9 cellular contexts compared by ENCODE assay signal in genomic region chr13:100589178-100589725, GRCh38. TPM values are rescaled to one million over a fixed set of nuclear protein-coding genes. Genes with fewer than 3 reads are reported as not detected.
DNase-seq lines count a peak whose midpoint lies in the region; ATAC-seq, FAIRE-seq and TF ChIP-seq lines count a peak whose summit lies in the region.
"Had no signal": no experiment of that assay in that cellular context is flagged by ENCODE, and none has a peak within 500 bp of the region (broad histone marks: within the 10 kb centered on the region; RNA-seq: fewer than 3 reads in every experiment).

No MANE protein-coding gene starts in this region.

- 54% methylated on average over 6 of the region's 6 CpGs for WGBS in right cardiac atrium

- no peaks in the 10 kb centered on the region for H3K27me3 Mint-ChIP-seq in activated CD8-positive, alpha-beta T cell treated with anti-CD3 and anti-CD28 coated beads for 36 hours
- no peaks in the 10 kb centered on the region for H3K27me3 Mint-ChIP-seq in memory B cell

- H3K9ac ChIP-seq in kidney (ENCODE audit: low read length in 2 of 2) = no peak overlapping the region

- no peak for DNase-seq in right cardiac atrium
- no peak for DNase-seq in left cardiac atrium
- DNase-seq in activated CD8-positive, alpha-beta T cell treated with anti-CD3 and anti-CD28 coated beads for 36 hours = no peak
- no peak for DNase-seq in memory B cell (ENCODE audit: low spot score in 2 of 2)
- DNase-seq in kidney = no peak
- DNase-seq in retina = no peak
- no peak for DNase-seq in cerebellar cortex (ENCODE audit: low spot score)
- DNase-seq in globus pallidus (ENCODE audit: low spot score) = no peak
- DNase-seq: NCI-H1105 treated with DMSO at 0.1 percent for 48 hours had no signal

- H3K4me3 ChIP-seq in right cardiac atrium (ENCODE audit: low read length) (no peak overlapping the region), kidney (ENCODE audit: low read length in 2 of 2) (peak overlapping the region in 1 of 2 donors; percentile 36)

- H3K27ac Mint-ChIP-seq in activated CD8-positive, alpha-beta T cell treated with anti-CD3 and anti-CD28 coated beads for 36 hours = peak overlapping the region; percentile 88
- peak overlapping the region; percentile 83 for H3K27ac Mint-ChIP-seq in memory B cell

- CTCF ChIA-PET in activated CD8-positive, alpha-beta T cell treated with anti-CD3 and anti-CD28 coated beads for 36 hours (lab: Charles Lee) = interaction anchor here (0.6 to 8.2 kb wide), 12 partner anchors 8 to 86 kb away, joined by 3 to 97 read pairs (median 3); partner anchors contain the start of gene TMTC4

- no peaks in the 10 kb centered on the region for H3K4me1 ChIP-seq in right cardiac atrium (ENCODE audit: control insufficient read depth, insufficient read depth, low read length)
- peaks cover 0 to 3% of the 10 kb centered on the region in 2 donors for H3K4me1 ChIP-seq in kidney (ENCODE audit: control insufficient read depth in 1 of 2, insufficient read depth in 1 of 2, low read depth in 1 of 2, low read length in 2 of 2)

- peak overlapping the region; percentile 70 for H3K4me3 Mint-ChIP-seq in activated CD8-positive, alpha-beta T cell treated with anti-CD3 and anti-CD28 coated beads for 36 hours
- H3K4me3 Mint-ChIP-seq in memory B cell = peak overlapping the region; percentile 89

- no peak for TF ChIP-seq CTCF in activated CD8-positive, alpha-beta T cell treated with anti-CD3 and anti-CD28 coated beads for 36 hours (IDR thresholded peaks at IDR 0.05)
- TF ChIP-seq CTCF in kidney (IDR thresholded peaks at IDR 0.05; ENCODE audit: borderline replicate concordance, extremely low read depth, insufficient read depth) = no peak

- no peaks in the 10 kb centered on the region for H3K36me3 Mint-ChIP-seq in activated CD8-positive, alpha-beta T cell treated with anti-CD3 and anti-CD28 coated beads for 36 hours (ENCODE audit: low read depth)
- H3K36me3 Mint-ChIP-seq in memory B cell = no peaks in the 10 kb centered on the region

- POLR2A ChIA-PET in activated CD8-positive, alpha-beta T cell treated with anti-CD3 and anti-CD28 coated beads for 36 hours (lab: Charles Lee) = interaction anchor here (0.6 to 1.6 kb wide), 3 partner anchors 20 to 85 kb away, joined by 3 to 4 read pairs (median 3); no protein-coding TSS in a partner anchor

- no peaks in the 10 kb centered on the region for H3K27me3 ChIP-seq in right cardiac atrium (ENCODE audit: control insufficient read depth, insufficient read depth)

- no peaks in the 10 kb centered on the region for H3K36me3 ChIP-seq in kidney (ENCODE audit: control insufficient read depth in 1 of 2, insufficient read depth in 2 of 2, low read length in 2 of 2)

- ATAC-seq in right cardiac atrium = peak; percentile 13 to 26
- ATAC-seq in left cardiac atrium = no peak
- peak; percentile 1 for ATAC-seq in activated CD8-positive, alpha-beta T cell treated with anti-CD3 and anti-CD28 coated beads for 36 hours
- ATAC-seq in memory B cell (ENCODE audit: low read depth) = no peak

- H3K9me3 Mint-ChIP-seq in activated CD8-positive, alpha-beta T cell treated with anti-CD3 and anti-CD28 coated beads for 36 hours = no peaks in the 10 kb centered on the region
- H3K9me3 Mint-ChIP-seq in memory B cell = no peaks in the 10 kb centered on the region

- H3K9me3 ChIP-seq in right cardiac atrium (ENCODE audit: control insufficient read depth, low read length) (no peaks in the 10 kb centered on the region), kidney (ENCODE audit: control insufficient read depth in 1 of 2, low read length in 2 of 2) (no peaks in the 10 kb centered on the region)

- H3K4me1 Mint-ChIP-seq in activated CD8-positive, alpha-beta T cell treated with anti-CD3 and anti-CD28 coated beads for 36 hours (ENCODE audit: low read depth) = peaks cover 35% of the 10 kb centered on the region
- H3K4me1 Mint-ChIP-seq in memory B cell = peaks cover 5% of the 10 kb centered on the region

- intact Hi-C loops in right cardiac atrium (cut with DNase I) (no loop called here), left cardiac atrium (cut with DNase I) (no loop called here), kidney (cut with DNase I) (no loop called here)
- intact Hi-C loops in activated CD8-positive, alpha-beta T cell treated with anti-CD3 and anti-CD28 coated beads for 36 hours (cut with micrococcal nuclease) = loop anchor here (5.0 kb wide), 1 partner anchor 83 kb away; the partner anchor contains the start of gene TMTC4

- no peak for FAIRE-seq in kidney (lab: Jason Lieb, UNC)

- H3K27ac ChIP-seq in right cardiac atrium (ENCODE audit: low read length) (no peak overlapping the region), kidney (ENCODE audit: low read depth in 2 of 2, low read length in 2 of 2) (no peak overlapping the region)

RNA-seq across cellular contexts. Expression of gene GGACT, which starts 0.7 kb away (rescaled TPM):
- total RNA-seq in right cardiac atrium (1 to 10 TPM; 1.0 to 2.2 (median 1.8) TPM), left cardiac atrium (1 to 10 TPM; 1.9 to 2.7 TPM), kidney (9.3 TPM)
- polyA plus RNA-seq in right cardiac atrium (0.63 TPM), kidney (ENCODE audit: insufficient read depth, low read depth, low replicate concordance) (15.6 TPM)
- 1 to 10 TPM; 4.0 to 5.3 TPM for total RNA-seq in activated CD8-positive, alpha-beta T cell treated with anti-CD3 and anti-CD28 coated beads for 36 hours

Comparison
In these comparisons a context has a peak if more than half of its experiments do, and no peak if none do; other contexts are left out.
1. ATAC-seq: peak in right cardiac atrium (2 of 2) and activated CD8-positive, alpha-beta T cell treated with anti-CD3 and anti-CD28 coated beads for 36 hours (single experiment); none in left cardiac atrium (0 of 2) and memory B cell (single experiment).